17 cellular contexts compared by ENCODE assay signal in genomic region chr17:75737133-75737962, GRCh38. TPM values are rescaled to one million over a fixed set of nuclear protein-coding genes. Genes with fewer than 3 reads are reported as not detected.
DNase-seq lines count a peak whose midpoint lies in the region; ATAC-seq and TF ChIP-seq lines count a peak whose summit lies in the region.
"Had no signal": no experiment of that assay in that cellular context is flagged by ENCODE, and none has a peak within 500 bp of the region (broad histone marks: within the 10 kb centered on the region; RNA-seq: fewer than 3 reads in every experiment).

No MANE protein-coding gene starts in this region.

- DNase-seq in natural killer cell treated with Interleukin-12 subunit alpha and Interleukin-12 subunit beta and Interleukin-15 and Interleukin-18, amount 100 ng/mL, for 72 hours (ENCODE audit: low spot score) = no peak
- DNase-seq in natural killer cell (no peak), RWPE1 (ENCODE audit: low spot score) (no peak), lower lobe of right lung (peak; percentile 44), GM20000 (ENCODE audit: low spot score) (no peak), GM03348 (ENCODE audit: low spot score) (no peak)
- DNase-seq: CD4-positive, alpha-beta memory T cell; DMS79; KG1; NCI-H1092; NCI-H1694; NCI-H2107; NCI-H226; NCI-H526 had no signal

- no peak overlapping the region for H3K4me3 ChIP-seq in lower lobe of right lung
- H3K4me3 ChIP-seq: GM23338 had no signal

- POLR2A ChIA-PET in RWPE1 (lab: Yijun Ruan, JAX; ENCODE audit: low non-redundant PET) = interaction anchor here (0.5 kb wide), 1 partner anchor 60 kb away, joined by 10 read pairs; no protein-coding TSS in a partner anchor

- peaks cover 16% of the 10 kb centered on the region for H3K36me3 ChIP-seq in lower lobe of right lung

- no peaks in the 10 kb centered on the region for H3K9me3 Mint-ChIP-seq in natural killer cell treated with Interleukin-12 subunit alpha and Interleukin-12 subunit beta and Interleukin-15 and Interleukin-18, amount 100 ng/mL, for 72 hours
- H3K9me3 Mint-ChIP-seq in natural killer cell = no peaks in the 10 kb centered on the region
- H3K9me3 Mint-ChIP-seq: CD4-positive, alpha-beta memory T cell; GM23338 had no signal

- H3K27me3 Mint-ChIP-seq in natural killer cell treated with Interleukin-12 subunit alpha and Interleukin-12 subunit beta and Interleukin-15 and Interleukin-18, amount 100 ng/mL, for 72 hours = no peaks in the 10 kb centered on the region
- no peaks in the 10 kb centered on the region for H3K27me3 Mint-ChIP-seq in natural killer cell (ENCODE audit: low read depth in 2 of 2)
- H3K27me3 Mint-ChIP-seq: CD4-positive, alpha-beta memory T cell had no signal

- no peaks in the 10 kb centered on the region for H3K27me3 ChIP-seq in lower lobe of right lung (ENCODE audit: low read depth)

- H3K27ac ChIP-seq in RWPE1 (peak overlapping the region; percentile 98), lower lobe of right lung (no peak overlapping the region)

- no peak for ATAC-seq in natural killer cell treated with Interleukin-12 subunit alpha and Interleukin-12 subunit beta and Interleukin-15 and Interleukin-18, amount 100 ng/mL, for 72 hours
- ATAC-seq in natural killer cell (no peak), lower lobe of right lung (no peak), HG03439 (IDR thresholded peaks at IDR 0.05; ENCODE audit: unreplicated experiment) (no peak), GM18861 (IDR thresholded peaks at IDR 0.05; ENCODE audit: unreplicated experiment) (no peak)
- ATAC-seq: GM23338 had no signal

- H3K4me1 ChIP-seq in lower lobe of right lung = no peaks in the 10 kb centered on the region

- TF ChIP-seq CTCF in natural killer cell (IDR thresholded peaks at IDR 0.05) (no peak), RWPE1 (conservative IDR thresholded peaks at IDR 0.05; ENCODE audit: low read depth) (no peak), lower lobe of right lung (IDR thresholded peaks at IDR 0.05) (no peak), GM20000 (IDR thresholded peaks at IDR 0.05; ENCODE audit: extremely low read depth, missing control alignments) (no peak)

- no peaks in the 10 kb centered on the region for H3K36me3 Mint-ChIP-seq in natural killer cell treated with Interleukin-12 subunit alpha and Interleukin-12 subunit beta and Interleukin-15 and Interleukin-18, amount 100 ng/mL, for 72 hours
- H3K36me3 Mint-ChIP-seq in natural killer cell = no peaks in the 10 kb centered on the region
- H3K36me3 Mint-ChIP-seq: CD4-positive, alpha-beta memory T cell had no signal

- CTCF ChIA-PET in RWPE1 (lab: Yijun Ruan, JAX) = interaction anchor here (0.5 kb wide), 1 partner anchor 11 kb away, joined by 3 read pairs; no protein-coding TSS in a partner anchor

- peak overlapping the region; percentile 77 to 86 for H3K27ac Mint-ChIP-seq in natural killer cell treated with Interleukin-12 subunit alpha and Interleukin-12 subunit beta and Interleukin-15 and Interleukin-18, amount 100 ng/mL, for 72 hours
- no peak overlapping the region for H3K27ac Mint-ChIP-seq in natural killer cell

- intact Hi-C loops in natural killer cell (cut with micrococcal nuclease) (no loop called here), lower lobe of right lung (cut with DNase I) (no loop called here)

- no peak overlapping the region for H3K4me3 Mint-ChIP-seq in natural killer cell treated with Interleukin-12 subunit alpha and Interleukin-12 subunit beta and Interleukin-15 and Interleukin-18, amount 100 ng/mL, for 72 hours
- no peak overlapping the region for H3K4me3 Mint-ChIP-seq in natural killer cell
- H3K4me3 Mint-ChIP-seq: CD4-positive, alpha-beta memory T cell; GM23338 had no signal

- H3K9me3 ChIP-seq in lower lobe of right lung = no peaks in the 10 kb centered on the region

- H3K4me1 Mint-ChIP-seq in natural killer cell treated with Interleukin-12 subunit alpha and Interleukin-12 subunit beta and Interleukin-15 and Interleukin-18, amount 100 ng/mL, for 72 hours (ENCODE audit: low read depth in 2 of 2) = peaks cover 13% of the 10 kb centered on the region in 2 donors
- H3K4me1 Mint-ChIP-seq in natural killer cell = peaks cover 0 to 8% of the 10 kb centered on the region in 2 donors

RNA-seq across cellular contexts. Expression of gene ITGB4, which starts 16.1 kb away (rescaled TPM):
- total RNA-seq in natural killer cell treated with Interleukin-12 subunit alpha and Interleukin-12 subunit beta and Interleukin-15 and Interleukin-18, amount 100 ng/mL, for 72 hours = under 1 TPM in 1 of 2 donors, not detected in 1; 0.90 TPM
- total RNA-seq in natural killer cell = 1 to 10 TPM in 1 of 3 donors, under 1 TPM in 2; 0.38 to 1.0 (median 0.68) TPM
- 34.7 TPM for total RNA-seq in lower lobe of right lung

RNA-seq across cellular contexts. Expression of gene GALK1, which starts 27.6 kb away (rescaled TPM):
- total RNA-seq in natural killer cell treated with Interleukin-12 subunit alpha and Interleukin-12 subunit beta and Interleukin-15 and Interleukin-18, amount 100 ng/mL, for 72 hours = 10 to 100 TPM; 13.7 to 31.1 TPM
- total RNA-seq in natural killer cell (10 to 100 TPM; 11.9 to 15.9 (median 12.6) TPM), lower lobe of right lung (34.0 TPM)

RNA-seq across cellular contexts. Expression of gene UNK, which starts 47.3 kb away (rescaled TPM):
- total RNA-seq in natural killer cell treated with Interleukin-12 subunit alpha and Interleukin-12 subunit beta and Interleukin-15 and Interleukin-18, amount 100 ng/mL, for 72 hours = 10 to 100 TPM; 30.6 to 39.8 TPM
- total RNA-seq in natural killer cell (10 to 100 TPM; 44.2 to 51.3 (median 44.5) TPM), lower lobe of right lung (31.1 TPM)

Comparison
In these comparisons a context has a peak if more than half of its experiments do, and no peak if none do; other contexts are left out.
1. H3K27ac Mint-ChIP-seq: peak in natural killer cell treated with Interleukin-12 subunit alpha and Interleukin-12 subunit beta and Interleukin-15 and Interleukin-18, amount 100 ng/mL, for 72 hours (2 of 2); none in natural killer cell (0 of 2).
2. RNA of gene ITGB4, which starts 16.1 kb away (total RNA-seq): 34.7 TPM in lower lobe of right lung (single experiment); 0.90 TPM in natural killer cell treated with Interleukin-12 subunit alpha and Interleukin-12 subunit beta and Interleukin-15 and Interleukin-18, amount 100 ng/mL, for 72 hours and 0.38 to 1.0 TPM in natural killer cell; every median in the first group is over 10 times any median in the second.